In the genomic region with DNA sequence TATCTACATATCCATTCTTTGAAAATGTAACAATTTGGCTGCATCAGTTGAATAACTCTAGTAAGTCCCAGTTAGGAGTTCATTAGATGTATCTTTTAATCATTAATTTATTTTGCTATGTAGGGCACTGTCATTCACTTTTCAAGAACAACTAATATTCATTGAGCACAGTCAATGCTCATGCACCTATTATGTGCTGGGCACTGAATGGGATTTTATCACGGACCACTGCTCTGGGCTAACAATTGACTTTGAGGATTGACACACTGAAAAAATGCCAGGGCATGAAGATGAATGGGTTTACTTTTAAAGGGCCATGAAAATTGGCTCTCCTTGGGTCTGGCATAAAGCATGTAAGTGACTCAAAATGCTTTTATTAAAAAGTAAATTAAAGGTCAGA, we compare ENCODE assay signal across 23 cellular contexts.
"Had no signal": no experiment of that assay in that cellular context is flagged by ENCODE, and none has a peak within 500 bp of the region (broad histone marks: within the 10 kb centered on the region; RNA-seq: fewer than 3 reads in every experiment).

No MANE protein-coding gene starts in this region.

- ATAC-seq: effector memory CD8-positive, alpha-beta T cell; esophagus mucosa; gastrocnemius medialis; heart right ventricle; left lung; left ventricle myocardium superior; lower lobe of right lung; mucosa of descending colon had no signal

- H3K36me3 ChIP-seq: colonic mucosa, esophagus squamous epithelium, gastrocnemius medialis, heart right ventricle, left lung, lower lobe of right lung had no signal

- H3K27me3 ChIP-seq: colonic mucosa, esophagus squamous epithelium, gastrocnemius medialis, heart right ventricle, left lung had no signal

- H3K4me1 ChIP-seq: colonic mucosa, left lung, lower lobe of right lung had no signal

- H3K27ac ChIP-seq: colonic mucosa, esophagus squamous epithelium, gastrocnemius medialis, heart right ventricle, left lung, lower lobe of right lung had no signal

- H3K9me3 ChIP-seq: colonic mucosa, gastrocnemius medialis, mucosa of descending colon had no signal

- FAIRE-seq: endothelial cell of umbilical vein, islet of Langerhans, keratinocyte had no signal

- DNase-seq: colonic mucosa; cortex of kidney; effector CD8-positive, alpha-beta T cell; effector memory CD8-positive, alpha-beta T cell; endodermal cell; erythroblast; esophagus squamous epithelium; foreskin fibroblast; foreskin melanocyte; gastrocnemius medialis; glutamatergic neuron; head of caudate nucleus; heart right ventricle; hippocampal formation; left lung; left ventricle myocardium superior; lower lobe of right lung; mucosa of descending colon; naive B cell had no signal

- H3K4me3 ChIP-seq: colonic mucosa, esophagus squamous epithelium, gastrocnemius medialis, heart right ventricle, left lung, lower lobe of right lung, mucosa of descending colon had no signal
